In the genomic region with DNA sequence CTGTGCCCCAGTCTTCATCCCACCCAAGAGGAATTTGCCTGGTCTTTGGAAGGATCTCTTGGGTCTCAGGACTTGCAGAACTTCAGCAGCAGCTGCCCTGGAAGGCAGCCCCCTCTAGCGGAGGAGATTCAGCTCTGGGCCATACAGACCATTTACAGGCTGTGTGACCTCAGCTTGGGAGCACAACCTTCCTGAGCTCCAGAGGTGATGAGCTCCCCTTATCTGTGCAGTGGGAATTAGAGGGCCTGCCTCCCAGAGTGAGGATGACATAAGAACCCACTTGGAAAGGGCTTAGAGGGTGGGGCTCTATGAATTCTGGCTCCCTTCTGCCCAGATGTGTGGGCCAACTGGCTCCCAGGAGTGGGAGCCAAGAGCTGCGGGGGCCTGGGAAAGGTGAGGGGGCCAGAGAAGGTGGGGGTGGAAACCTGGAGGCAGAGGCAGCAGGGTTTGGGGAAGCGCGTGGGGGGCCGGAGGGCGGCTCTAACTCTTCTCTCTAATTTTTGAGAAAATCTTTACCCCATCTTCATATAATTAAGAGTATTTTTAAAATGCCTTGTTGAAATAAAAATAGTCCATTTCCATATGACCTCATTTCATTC, we compare ENCODE assay signal across 13 cellular contexts. TPM values are rescaled to one million over a fixed set of nuclear protein-coding genes. Genes with fewer than 3 reads are reported as not detected.
DNase-seq lines count a peak whose midpoint lies in the region; ATAC-seq and TF ChIP-seq lines count a peak whose summit lies in the region.
"Had no signal": no experiment of that assay in that cellular context is flagged by ENCODE, and none has a peak within 500 bp of the region (broad histone marks: within the 10 kb centered on the region; RNA-seq: fewer than 3 reads in every experiment).

No MANE protein-coding gene starts in this region.

- TF ChIP-seq CTCF in AG10803 (conservative IDR thresholded peaks at IDR 0.05; ENCODE audit: low read length) (peak; percentile 64), WI38 (IDR thresholded peaks at IDR 0.05; ENCODE audit: low read depth, low read length) (peak; percentile 46), Calu3 (IDR thresholded peaks at IDR 0.05; ENCODE audit: unreplicated experiment) (no peak)

- no peaks in the 10 kb centered on the region for H3K36me3 Mint-ChIP-seq in Calu3 (ENCODE audit: insufficient read depth, unreplicated experiment)
- H3K36me3 Mint-ChIP-seq in activated CD8-positive, alpha-beta T cell treated with anti-CD3 and anti-CD28 coated beads, Interleukin-2, amount 10 ng/mL, durations not matched to agents 7 days and 5 days (ENCODE audit: low read depth) = no peaks in the 10 kb centered on the region

- H3K4me3 ChIP-seq in AG10803 (ENCODE audit: low read length) (no peak overlapping the region), WI38 (ENCODE audit: low read depth, low read length) (no peak overlapping the region)

- DNase-seq in AG10803 (ENCODE audit: low read depth) (peak; percentile 45), HEK293T (ENCODE audit: extremely low spot score) (peak; percentile 35), left ventricle myocardium superior (no peak), NCI-H2029 treated with DMSO at 0.1 percent for 48 hours (lab: John Stamatoyannopoulos, UW) (no peak), Calu3 (no peak), H4 (ENCODE audit: low spot score) (no peak)
- DNase-seq in activated CD8-positive, alpha-beta T cell treated with anti-CD3 and anti-CD28 coated beads, Interleukin-2, amount 10 ng/mL, durations not matched to agents 7 days and 5 days = no peak
- DNase-seq: activated T-cell treated with anti-CD3 and anti-CD28 coated beads, Interleukin-2, amount 50 U/mL, for 1 hour; cerebellar nuclear complex; stimulated activated CD4-positive, alpha-beta T cell treated with anti-CD3 and anti-CD28 coated beads, Interleukin-4, amount 100 ng/mL, for 1 hour; substantia nigra had no signal

- H3K4me3 Mint-ChIP-seq in Calu3 (ENCODE audit: low read depth, unreplicated experiment) = no peak overlapping the region
- no peak overlapping the region for H3K4me3 Mint-ChIP-seq in activated CD8-positive, alpha-beta T cell treated with anti-CD3 and anti-CD28 coated beads, Interleukin-2, amount 10 ng/mL, durations not matched to agents 7 days and 5 days
- H3K4me3 Mint-ChIP-seq: T-helper 2 cell treated with Interferon-gamma antibody and Interleukin-4, amounts not matched to agents 5 μg/mL and 100 μg/mL, for 36 hours had no signal

- no peaks in the 10 kb centered on the region for H3K9me3 Mint-ChIP-seq in Calu3 (ENCODE audit: low read depth, unreplicated experiment)
- no peaks in the 10 kb centered on the region for H3K9me3 Mint-ChIP-seq in activated CD8-positive, alpha-beta T cell treated with anti-CD3 and anti-CD28 coated beads, Interleukin-2, amount 10 ng/mL, durations not matched to agents 7 days and 5 days (ENCODE audit: insufficient read depth)
- H3K9me3 Mint-ChIP-seq: T-helper 2 cell treated with Interferon-gamma antibody and Interleukin-4, amounts not matched to agents 5 μg/mL and 100 μg/mL, for 36 hours had no signal

- no peaks in the 10 kb centered on the region for H3K27me3 Mint-ChIP-seq in Calu3 (ENCODE audit: unreplicated experiment)
- no peaks in the 10 kb centered on the region for H3K27me3 Mint-ChIP-seq in activated CD8-positive, alpha-beta T cell treated with anti-CD3 and anti-CD28 coated beads, Interleukin-2, amount 10 ng/mL, durations not matched to agents 7 days and 5 days (ENCODE audit: low read depth)

- H3K4me1 Mint-ChIP-seq in Calu3 (ENCODE audit: low read depth, unreplicated experiment) = peaks cover 9% of the 10 kb centered on the region
- no peaks in the 10 kb centered on the region for H3K4me1 Mint-ChIP-seq in activated CD8-positive, alpha-beta T cell treated with anti-CD3 and anti-CD28 coated beads, Interleukin-2, amount 10 ng/mL, durations not matched to agents 7 days and 5 days (ENCODE audit: low read depth)

- BruUV-seq in Calu3 (replicated peaks; lab: Mats Ljungman, UMichigan) = no TSS peak

- ATAC-seq in left ventricle myocardium superior = peak; percentile 63
- ATAC-seq in activated CD8-positive, alpha-beta T cell treated with anti-CD3 and anti-CD28 coated beads, Interleukin-2, amount 10 ng/mL, durations not matched to agents 7 days and 5 days = no peak

- H3K27ac Mint-ChIP-seq in Calu3 (ENCODE audit: unreplicated experiment) = no peak overlapping the region
- H3K27ac Mint-ChIP-seq in activated CD8-positive, alpha-beta T cell treated with anti-CD3 and anti-CD28 coated beads, Interleukin-2, amount 10 ng/mL, durations not matched to agents 7 days and 5 days = no peak overlapping the region
- H3K27ac Mint-ChIP-seq: T-helper 2 cell treated with Interferon-gamma antibody and Interleukin-4, amounts not matched to agents 5 μg/mL and 100 μg/mL, for 36 hours had no signal

- POLR2A ChIA-PET in HEK293T (lab: Yijun Ruan, JAX) = no interaction called here
- POLR2A ChIA-PET in activated CD8-positive, alpha-beta T cell treated with anti-CD3 and anti-CD28 coated beads, Interleukin-2, amount 10 ng/mL, durations not matched to agents 7 days and 5 days (lab: Charles Lee) = no interaction called here

- CTCF ChIA-PET in HEK293T (lab: Yijun Ruan, JAX) (interaction anchor here (0.6 to 1.2 kb wide), 2 partner anchors 28 to 59 kb away, joined by 3 to 5 read pairs; no protein-coding TSS in a partner anchor), Calu3 (lab: Charles Lee) (no interaction called here)
- CTCF ChIA-PET in activated CD8-positive, alpha-beta T cell treated with anti-CD3 and anti-CD28 coated beads, Interleukin-2, amount 10 ng/mL, durations not matched to agents 7 days and 5 days (lab: Charles Lee) = interaction anchor here (1.1 kb wide), 1 partner anchor 27 kb away, joined by 3 read pairs; no protein-coding TSS in a partner anchor

- intact Hi-C loops in left ventricle myocardium superior (cut with micrococcal nuclease) = no loop called here
- intact Hi-C loops in Calu3 (cut with micrococcal nuclease; ENCODE audit: unreplicated experiment) = no loop called here

TF ChIP-seq in HEK293T, 16 proteins besides CTCF, POLR2A, EP300 and RAD21:
- TF ChIP-seq BHLHE40 (IDR thresholded peaks at IDR 0.05; ENCODE audit: borderline replicate concordance) (no peak), CTBP1 (IDR thresholded peaks at IDR 0.05; ENCODE audit: borderline replicate concordance) (no peak), FOXM1 (IDR thresholded peaks at IDR 0.05; ENCODE audit: borderline replicate concordance) (no peak), NFRKB (IDR thresholded peaks at IDR 0.05) (no peak), SP1 (IDR thresholded peaks at IDR 0.05) (no peak), SUZ12 (IDR thresholded peaks at IDR 0.05) (no peak), HDGF (IDR thresholded peaks at IDR 0.05; ENCODE audit: borderline replicate concordance) (no peak), L3MBTL2 (conservative IDR thresholded peaks at IDR 0.05) (no peak)
- TF ChIP-seq, protein P1, sequence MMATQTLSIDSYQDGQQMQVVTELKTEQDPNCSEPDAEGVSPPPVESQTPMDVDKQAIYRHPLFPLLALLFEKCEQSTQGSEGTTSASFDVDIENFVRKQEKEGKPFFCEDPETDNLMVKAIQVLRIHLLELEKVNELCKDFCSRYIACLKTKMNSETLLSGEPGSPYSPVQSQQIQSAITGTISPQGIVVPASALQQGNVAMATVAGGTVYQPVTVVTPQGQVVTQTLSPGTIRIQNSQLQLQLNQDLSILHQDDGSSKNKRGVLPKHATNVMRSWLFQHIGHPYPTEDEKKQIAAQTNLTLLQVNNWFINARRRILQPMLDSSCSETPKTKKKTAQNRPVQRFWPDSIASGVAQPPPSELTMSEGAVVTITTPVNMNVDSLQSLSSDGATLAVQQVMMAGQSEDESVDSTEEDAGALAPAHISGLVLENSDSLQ (IDR thresholded peaks at IDR 0.05) = no peak

RNA-seq across cellular contexts. Expression of a gene that starts 21.4 kb away (rescaled TPM):
- total RNA-seq in left ventricle myocardium superior (2.4 TPM), Calu3 (2022) (15.6 and 19.3 TPM in 2 replicates)
- total RNA-seq in H4 (2014; rRNA removed; shearing (Covaris generic)) = 55.5 and 70.9 TPM in 2 replicates
- total RNA-seq in activated CD8-positive, alpha-beta T cell treated with anti-CD3 and anti-CD28 coated beads, Interleukin-2, amount 10 ng/mL, durations not matched to agents 7 days and 5 days = not detected

Comparison
In these comparisons a context has a peak if more than half of its experiments do, and no peak if none do; other contexts are left out.
1. DNase-seq: peak in AG10803 (single experiment) and HEK293T (single experiment); none in left ventricle myocardium superior (single experiment), NCI-H2029 treated with DMSO at 0.1 percent for 48 hours (single experiment), Calu3 (single experiment), H4 (single experiment) and activated CD8-positive, alpha-beta T cell treated with anti-CD3 and anti-CD28 coated beads, Interleukin-2, amount 10 ng/mL, durations not matched to agents 7 days and 5 days (single experiment).